In genomic region chr3:183579967-183580720, GRCh38 we compare ENCODE assay signal across 1 cellular context.
A peak's percentile ranks its signal among the peaks of the same experiment; 100 is the strongest.
TF ChIP-seq lines count a peak whose summit lies in the region.

No MANE protein-coding gene starts in this region.

TF ChIP-seq in GM12878, 131 proteins besides CTCF, POLR2A, EP300 and RAD21 (continued from another document and continues in another):
- TF ChIP-seq SRF (IDR thresholded peaks at IDR 0.05; ENCODE audit: low read depth in 2 of 2, low read length in 2 of 2), result no peak
- TF ChIP-seq RELB (IDR thresholded peaks at IDR 0.05; ENCODE audit: low read depth), result peak; percentile 52; the same call in 1 of the 2 replicates
- TF ChIP-seq RELA (IDR thresholded peaks at IDR 0.05; ENCODE audit: borderline replicate concordance, partially characterized antibody), result no peak
- TF ChIP-seq RUNX3 (IDR thresholded peaks at IDR 0.05; ENCODE audit: low read length), result peak; percentile 38; the same call in 1 of the 2 replicates
- TF ChIP-seq NRF1 (conservative IDR thresholded peaks at IDR 0.05; ENCODE audit: low read depth, low read length), result no peak
- TF ChIP-seq USF2 (IDR thresholded peaks at IDR 0.05; ENCODE audit: borderline replicate concordance, low read depth, low read length), result no peak
- TF ChIP-seq SREBF2 (IDR thresholded peaks at IDR 0.05; ENCODE audit: low read length), result no peak
- no peak for TF ChIP-seq ATF3 (IDR thresholded peaks at IDR 0.05; ENCODE audit: borderline replicate concordance, extremely low read depth, low read depth, low read length)
- no peak for TF ChIP-seq LARP7 (IDR thresholded peaks at IDR 0.05)
- TF ChIP-seq CREM (IDR thresholded peaks at IDR 0.05; ENCODE audit: low read depth), result 0 out of 2 replicates have a peak, but pooled peaks have one; percentile 13
- TF ChIP-seq CBX3 (IDR thresholded peaks at IDR 0.05; ENCODE audit: borderline replicate concordance, low read depth), result no peak
- no peak for TF ChIP-seq SMAD5 (IDR thresholded peaks at IDR 0.05; ENCODE audit: low read depth)
- no peak for TF ChIP-seq TCF3 (IDR thresholded peaks at IDR 0.05; ENCODE audit: borderline replicate concordance, insufficient read depth, low read depth, low read length)
- TF ChIP-seq KDM1A (IDR thresholded peaks at IDR 0.05; ENCODE audit: borderline replicate concordance), result no peak
- TF ChIP-seq HDAC2 (IDR thresholded peaks at IDR 0.05), result no peak
- TF ChIP-seq PRDM15 (CRISPR knock-in tag; IDR thresholded peaks at IDR 0.05), result no peak
- no peak; the same call in 1 of the 2 replicates for TF ChIP-seq RAD51 (IDR thresholded peaks at IDR 0.05)
- TF ChIP-seq MEF2B (IDR thresholded peaks at IDR 0.05; ENCODE audit: partially characterized antibody, poor library complexity, severe bottlenecking), result peak; percentile 43
- TF ChIP-seq NKRF (conservative IDR thresholded peaks at IDR 0.05), result no peak
- TF ChIP-seq IKZF1 (conservative IDR thresholded peaks at IDR 0.05), result peak; percentile 61
- TF ChIP-seq MLLT1 (IDR thresholded peaks at IDR 0.05), result 0 out of 2 replicates have a peak, but pooled peaks have one; percentile 35
- no peak for TF ChIP-seq PKNOX1 (IDR thresholded peaks at IDR 0.05)
- TF ChIP-seq PML (IDR thresholded peaks at IDR 0.05; ENCODE audit: low read length), result no peak
- peak in 1 of 2 experiments; percentile 94; a peak in 2 of 3 replicates for TF ChIP-seq EGR1 (IDR thresholded peaks at IDR 0.05; ENCODE audit: borderline replicate concordance in 1 of 2, low read depth in 2 of 2, low read length in 2 of 2)
- TF ChIP-seq BHLHE40 (IDR thresholded peaks at IDR 0.05; ENCODE audit: borderline replicate concordance in 1 of 2, low read depth in 2 of 2, low read length in 1 of 2), result peak in 1 of 2 experiments; percentile 24; a peak in 1 of 4 replicates
- TF ChIP-seq ZNF274 (IDR thresholded peaks at IDR 0.05; ENCODE audit: insufficient read depth, insufficient read length), result no peak
- no peak for TF ChIP-seq BCLAF1 (IDR thresholded peaks at IDR 0.05)
- no peak for TF ChIP-seq POU2F2 (IDR thresholded peaks at IDR 0.05; ENCODE audit: borderline replicate concordance, low read depth, low read length)
- 0 out of 2 replicates have a peak, but pooled peaks have one; percentile 15 for TF ChIP-seq NFIC (IDR thresholded peaks at IDR 0.05; ENCODE audit: low read depth, low read length)
- no peak for TF ChIP-seq ZNF687 (IDR thresholded peaks at IDR 0.05)
- no peak for TF ChIP-seq ZNF622 (IDR thresholded peaks at IDR 0.05)
- TF ChIP-seq USF1 (IDR thresholded peaks at IDR 0.05; ENCODE audit: borderline replicate concordance, extremely low read length, insufficient read depth, low read depth, low read length), result no peak
- TF ChIP-seq MAX (IDR thresholded peaks at IDR 0.05; ENCODE audit: low read depth, low read length), result no peak
- no peak for TF ChIP-seq CEBPB (IDR thresholded peaks at IDR 0.05; ENCODE audit: borderline replicate concordance in 1 of 2, low read depth in 2 of 2, low read length in 2 of 2)
- peak; percentile 41; the same call in 1 of the 2 replicates for TF ChIP-seq ZNF217 (IDR thresholded peaks at IDR 0.05)
- TF ChIP-seq HDAC6 (IDR thresholded peaks at IDR 0.05; ENCODE audit: unreplicated experiment), result no peak
- TF ChIP-seq HDGF (IDR thresholded peaks at IDR 0.05), result no peak; the same call in 1 of the 2 replicates
